Comparison of ENCODE assay signal across 1 cellular context in the genomic region with DNA sequence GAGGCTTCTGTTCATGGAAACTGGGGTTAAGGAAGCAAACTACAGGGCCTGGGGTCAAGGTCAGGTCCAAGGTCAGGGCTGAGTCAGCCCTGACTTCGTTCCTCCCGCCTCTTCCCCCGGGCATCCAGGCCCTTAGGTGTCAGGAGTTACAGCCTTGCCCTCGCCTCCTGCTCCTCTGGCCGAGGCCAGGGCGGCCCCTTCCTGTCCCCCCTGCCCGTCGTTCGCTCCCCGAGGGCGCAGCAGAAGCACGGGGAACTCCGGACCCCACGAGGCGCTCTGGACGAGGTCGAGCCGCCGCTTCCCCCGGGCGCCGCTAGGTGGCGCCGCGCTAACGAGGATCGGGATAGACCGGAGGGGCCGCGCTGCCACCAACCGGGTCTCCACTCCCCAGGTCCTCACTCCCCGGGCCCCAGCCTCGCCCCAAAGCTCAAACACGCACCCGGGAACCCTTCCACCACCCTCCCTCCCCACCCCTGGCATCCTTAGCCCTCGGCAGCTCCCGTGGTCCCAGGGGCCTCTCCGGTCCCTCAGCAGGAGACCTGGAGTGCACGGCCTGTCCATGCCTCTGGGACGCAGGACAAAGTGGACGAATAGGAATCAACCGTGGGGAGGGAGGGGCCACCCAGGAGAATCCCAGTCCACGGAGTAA.
A peak's percentile ranks its signal among the peaks of the same experiment; 100 is the strongest.
TF ChIP-seq lines count a peak whose summit lies in the region.

No MANE protein-coding gene starts in this region.

TF ChIP-seq in HepG2, 621 proteins besides CTCF, POLR2A, EP300 and RAD21 (continued from another document and continues in another):
- TF ChIP-seq, protein P1, sequence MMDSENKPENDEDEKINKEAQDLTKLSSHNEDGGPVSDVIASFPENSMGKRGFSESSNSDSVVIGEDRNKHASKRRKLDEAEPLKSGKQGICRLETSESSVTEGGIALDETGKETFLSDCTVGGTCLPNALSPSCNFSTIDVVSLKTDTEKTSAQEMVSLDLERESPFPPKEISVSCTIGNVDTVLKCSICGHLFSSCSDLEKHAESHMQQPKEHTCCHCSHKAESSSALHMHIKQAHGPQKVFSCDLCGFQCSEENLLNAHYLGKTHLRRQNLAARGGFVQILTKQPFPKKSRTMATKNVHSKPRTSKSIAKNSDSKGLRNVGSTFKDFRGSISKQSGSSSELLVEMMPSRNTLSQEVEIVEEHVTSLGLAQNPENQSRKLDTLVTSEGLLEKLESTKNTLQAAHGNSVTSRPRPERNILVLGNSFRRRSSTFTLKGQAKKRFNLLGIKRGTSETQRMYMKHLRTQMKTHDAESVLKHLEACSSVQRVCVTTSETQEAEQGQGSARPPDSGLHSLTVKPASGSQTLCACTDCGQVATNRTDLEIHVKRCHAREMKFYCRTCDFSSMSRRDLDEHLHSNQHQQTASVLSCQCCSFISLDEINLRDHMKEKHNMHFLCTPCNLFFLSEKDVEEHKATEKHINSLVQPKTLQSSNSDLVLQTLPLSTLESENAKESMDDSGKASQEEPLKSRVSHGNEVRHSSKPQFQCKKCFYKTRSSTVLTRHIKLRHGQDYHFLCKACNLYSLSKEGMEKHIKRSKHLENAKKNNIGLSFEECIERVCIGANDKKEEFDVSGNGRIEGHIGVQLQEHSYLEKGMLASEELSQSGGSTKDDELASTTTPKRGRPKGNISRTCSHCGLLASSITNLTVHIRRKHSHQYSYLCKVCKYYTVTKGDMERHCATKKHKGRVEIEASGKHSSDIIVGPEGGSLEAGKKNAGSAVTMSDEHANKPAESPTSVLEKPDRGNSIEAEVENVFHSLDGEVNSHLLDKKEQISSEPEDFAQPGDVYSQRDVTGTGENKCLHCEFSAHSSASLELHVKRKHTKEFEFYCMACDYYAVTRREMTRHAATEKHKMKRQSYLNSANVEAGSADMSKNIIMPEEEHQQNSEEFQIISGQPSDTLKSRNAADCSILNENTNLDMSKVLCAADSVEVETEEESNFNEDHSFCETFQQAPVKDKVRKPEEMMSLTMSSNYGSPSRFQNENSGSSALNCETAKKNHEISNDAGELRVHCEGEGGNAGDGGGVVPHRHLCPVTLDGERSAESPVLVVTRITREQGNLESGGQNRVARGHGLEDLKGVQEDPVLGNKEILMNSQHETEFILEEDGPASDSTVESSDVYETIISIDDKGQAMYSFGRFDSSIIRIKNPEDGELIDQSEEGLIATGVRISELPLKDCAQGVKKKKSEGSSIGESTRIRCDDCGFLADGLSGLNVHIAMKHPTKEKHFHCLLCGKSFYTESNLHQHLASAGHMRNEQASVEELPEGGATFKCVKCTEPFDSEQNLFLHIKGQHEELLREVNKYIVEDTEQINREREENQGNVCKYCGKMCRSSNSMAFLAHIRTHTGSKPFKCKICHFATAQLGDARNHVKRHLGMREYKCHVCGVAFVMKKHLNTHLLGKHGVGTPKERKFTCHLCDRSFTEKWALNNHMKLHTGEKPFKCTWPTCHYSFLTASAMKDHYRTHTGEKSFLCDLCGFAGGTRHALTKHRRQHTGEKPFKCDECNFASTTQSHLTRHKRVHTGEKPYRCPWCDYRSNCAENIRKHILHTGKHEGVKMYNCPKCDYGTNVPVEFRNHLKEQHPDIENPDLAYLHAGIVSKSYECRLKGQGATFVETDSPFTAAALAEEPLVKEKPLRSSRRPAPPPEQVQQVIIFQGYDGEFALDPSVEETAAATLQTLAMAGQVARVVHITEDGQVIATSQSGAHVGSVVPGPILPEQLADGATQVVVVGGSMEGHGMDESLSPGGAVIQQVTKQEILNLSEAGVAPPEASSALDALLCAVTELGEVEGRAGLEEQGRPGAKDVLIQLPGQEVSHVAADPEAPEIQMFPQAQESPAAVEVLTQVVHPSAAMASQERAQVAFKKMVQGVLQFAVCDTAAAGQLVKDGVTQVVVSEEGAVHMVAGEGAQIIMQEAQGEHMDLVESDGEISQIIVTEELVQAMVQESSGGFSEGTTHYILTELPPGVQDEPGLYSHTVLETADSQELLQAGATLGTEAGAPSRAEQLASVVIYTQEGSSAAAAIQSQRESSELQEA (CRISPR knock-in tag; IDR thresholded peaks at IDR 0.05; ENCODE audit: not compliant biosample characterization): no peak
- TF ChIP-seq ZNF101 (CRISPR knock-in tag; IDR thresholded peaks at IDR 0.05; ENCODE audit: borderline replicate concordance, low read depth): no peak
- no peak for TF ChIP-seq NFRKB (IDR thresholded peaks at IDR 0.05)
- TF ChIP-seq ZNF713 (CRISPR knock-in tag; IDR thresholded peaks at IDR 0.05): no peak
- no peak for TF ChIP-seq ZNF672 (CRISPR knock-in tag; IDR thresholded peaks at IDR 0.05)
- TF ChIP-seq, protein P2, sequence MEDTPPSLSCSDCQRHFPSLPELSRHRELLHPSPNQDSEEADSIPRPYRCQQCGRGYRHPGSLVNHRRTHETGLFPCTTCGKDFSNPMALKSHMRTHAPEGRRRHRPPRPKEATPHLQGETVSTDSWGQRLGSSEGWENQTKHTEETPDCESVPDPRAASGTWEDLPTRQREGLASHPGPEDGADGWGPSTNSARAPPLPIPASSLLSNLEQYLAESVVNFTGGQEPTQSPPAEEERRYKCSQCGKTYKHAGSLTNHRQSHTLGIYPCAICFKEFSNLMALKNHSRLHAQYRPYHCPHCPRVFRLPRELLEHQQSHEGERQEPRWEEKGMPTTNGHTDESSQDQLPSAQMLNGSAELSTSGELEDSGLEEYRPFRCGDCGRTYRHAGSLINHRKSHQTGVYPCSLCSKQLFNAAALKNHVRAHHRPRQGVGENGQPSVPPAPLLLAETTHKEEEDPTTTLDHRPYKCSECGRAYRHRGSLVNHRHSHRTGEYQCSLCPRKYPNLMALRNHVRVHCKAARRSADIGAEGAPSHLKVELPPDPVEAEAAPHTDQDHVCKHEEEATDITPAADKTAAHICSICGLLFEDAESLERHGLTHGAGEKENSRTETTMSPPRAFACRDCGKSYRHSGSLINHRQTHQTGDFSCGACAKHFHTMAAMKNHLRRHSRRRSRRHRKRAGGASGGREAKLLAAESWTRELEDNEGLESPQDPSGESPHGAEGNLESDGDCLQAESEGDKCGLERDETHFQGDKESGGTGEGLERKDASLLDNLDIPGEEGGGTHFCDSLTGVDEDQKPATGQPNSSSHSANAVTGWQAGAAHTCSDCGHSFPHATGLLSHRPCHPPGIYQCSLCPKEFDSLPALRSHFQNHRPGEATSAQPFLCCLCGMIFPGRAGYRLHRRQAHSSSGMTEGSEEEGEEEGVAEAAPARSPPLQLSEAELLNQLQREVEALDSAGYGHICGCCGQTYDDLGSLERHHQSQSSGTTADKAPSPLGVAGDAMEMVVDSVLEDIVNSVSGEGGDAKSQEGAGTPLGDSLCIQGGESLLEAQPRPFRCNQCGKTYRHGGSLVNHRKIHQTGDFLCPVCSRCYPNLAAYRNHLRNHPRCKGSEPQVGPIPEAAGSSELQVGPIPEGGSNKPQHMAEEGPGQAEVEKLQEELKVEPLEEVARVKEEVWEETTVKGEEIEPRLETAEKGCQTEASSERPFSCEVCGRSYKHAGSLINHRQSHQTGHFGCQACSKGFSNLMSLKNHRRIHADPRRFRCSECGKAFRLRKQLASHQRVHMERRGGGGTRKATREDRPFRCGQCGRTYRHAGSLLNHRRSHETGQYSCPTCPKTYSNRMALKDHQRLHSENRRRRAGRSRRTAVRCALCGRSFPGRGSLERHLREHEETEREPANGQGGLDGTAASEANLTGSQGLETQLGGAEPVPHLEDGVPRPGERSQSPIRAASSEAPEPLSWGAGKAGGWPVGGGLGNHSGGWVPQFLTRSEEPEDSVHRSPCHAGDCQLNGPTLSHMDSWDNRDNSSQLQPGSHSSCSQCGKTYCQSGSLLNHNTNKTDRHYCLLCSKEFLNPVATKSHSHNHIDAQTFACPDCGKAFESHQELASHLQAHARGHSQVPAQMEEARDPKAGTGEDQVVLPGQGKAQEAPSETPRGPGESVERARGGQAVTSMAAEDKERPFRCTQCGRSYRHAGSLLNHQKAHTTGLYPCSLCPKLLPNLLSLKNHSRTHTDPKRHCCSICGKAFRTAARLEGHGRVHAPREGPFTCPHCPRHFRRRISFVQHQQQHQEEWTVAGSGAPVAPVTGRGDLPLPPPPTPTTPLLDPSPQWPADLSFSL (CRISPR knock-in tag; IDR thresholded peaks at IDR 0.05): no peak
- no peak for TF ChIP-seq NR3C1 (CRISPR knock-in tag; IDR thresholded peaks at IDR 0.05)
- no peak for TF ChIP-seq FOXA3 (CRISPR knock-in tag; IDR thresholded peaks at IDR 0.05)
- TF ChIP-seq, protein P3, sequence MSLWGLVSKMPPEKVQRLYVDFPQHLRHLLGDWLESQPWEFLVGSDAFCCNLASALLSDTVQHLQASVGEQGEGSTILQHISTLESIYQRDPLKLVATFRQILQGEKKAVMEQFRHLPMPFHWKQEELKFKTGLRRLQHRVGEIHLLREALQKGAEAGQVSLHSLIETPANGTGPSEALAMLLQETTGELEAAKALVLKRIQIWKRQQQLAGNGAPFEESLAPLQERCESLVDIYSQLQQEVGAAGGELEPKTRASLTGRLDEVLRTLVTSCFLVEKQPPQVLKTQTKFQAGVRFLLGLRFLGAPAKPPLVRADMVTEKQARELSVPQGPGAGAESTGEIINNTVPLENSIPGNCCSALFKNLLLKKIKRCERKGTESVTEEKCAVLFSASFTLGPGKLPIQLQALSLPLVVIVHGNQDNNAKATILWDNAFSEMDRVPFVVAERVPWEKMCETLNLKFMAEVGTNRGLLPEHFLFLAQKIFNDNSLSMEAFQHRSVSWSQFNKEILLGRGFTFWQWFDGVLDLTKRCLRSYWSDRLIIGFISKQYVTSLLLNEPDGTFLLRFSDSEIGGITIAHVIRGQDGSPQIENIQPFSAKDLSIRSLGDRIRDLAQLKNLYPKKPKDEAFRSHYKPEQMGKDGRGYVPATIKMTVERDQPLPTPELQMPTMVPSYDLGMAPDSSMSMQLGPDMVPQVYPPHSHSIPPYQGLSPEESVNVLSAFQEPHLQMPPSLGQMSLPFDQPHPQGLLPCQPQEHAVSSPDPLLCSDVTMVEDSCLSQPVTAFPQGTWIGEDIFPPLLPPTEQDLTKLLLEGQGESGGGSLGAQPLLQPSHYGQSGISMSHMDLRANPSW (CRISPR knock-in tag; IDR thresholded peaks at IDR 0.05; ENCODE audit: borderline replicate concordance): no peak
- no peak for TF ChIP-seq PCBP1 (IDR thresholded peaks at IDR 0.05; ENCODE audit: borderline replicate concordance, low read depth, low read length)
- TF ChIP-seq DMAP1 (CRISPR knock-in tag; IDR thresholded peaks at IDR 0.05): peak; percentile 30; the same call in 1 of the 2 replicates
- peak; percentile 72 for TF ChIP-seq XRCC5 (optimal IDR thresholded peaks at IDR 0.05; ENCODE audit: low read length)
- no peak for TF ChIP-seq MAFG (CRISPR knock-in tag; IDR thresholded peaks at IDR 0.05)
- 0 out of 2 replicates have a peak, but pooled peaks have one; percentile 48 for TF ChIP-seq ZNF280D (CRISPR knock-in tag; IDR thresholded peaks at IDR 0.05)
- TF ChIP-seq ZNF678 (CRISPR knock-in tag; IDR thresholded peaks at IDR 0.05): no peak
- TF ChIP-seq IRF2 (CRISPR knock-in tag; IDR thresholded peaks at IDR 0.05): no peak
- TF ChIP-seq FOXK2 (IDR thresholded peaks at IDR 0.05): no peak
- no peak for TF ChIP-seq ZNF709 (CRISPR knock-in tag; IDR thresholded peaks at IDR 0.05)
- TF ChIP-seq TCF12 (IDR thresholded peaks at IDR 0.05): no peak
- TF ChIP-seq TCF12 (CRISPR knock-in tag; IDR thresholded peaks at IDR 0.05): no peak
- TF ChIP-seq ZEB1 (IDR thresholded peaks at IDR 0.05; ENCODE audit: insufficient replicate concordance, low read depth): no peak
- 0 out of 2 replicates have a peak, but pooled peaks have one; percentile 25 for TF ChIP-seq HIVEP1 (CRISPR knock-in tag; IDR thresholded peaks at IDR 0.05)
- no peak for TF ChIP-seq KAT7 (CRISPR knock-in tag; IDR thresholded peaks at IDR 0.05; ENCODE audit: borderline replicate concordance)
- TF ChIP-seq ZNF792 (CRISPR knock-in tag; IDR thresholded peaks at IDR 0.05): no peak
- TF ChIP-seq SYNCRIP (IDR thresholded peaks at IDR 0.05; ENCODE audit: insufficient read depth, low read depth, low read length): no peak
- TF ChIP-seq NAIF1 (CRISPR knock-in tag; IDR thresholded peaks at IDR 0.05; ENCODE audit: borderline replicate concordance): no peak
- no peak for TF ChIP-seq HHEX (CRISPR knock-in tag; IDR thresholded peaks at IDR 0.05)
- TF ChIP-seq NR2F2 (IDR thresholded peaks at IDR 0.05; ENCODE audit: borderline replicate concordance, low read depth): no peak; the same call in 1 of the 2 replicates
- peak; percentile 78; the same call in 1 of the 2 replicates for TF ChIP-seq KDM3A (CRISPR knock-in tag; IDR thresholded peaks at IDR 0.05; ENCODE audit: low read depth)
- no peak for TF ChIP-seq ZFP62 (CRISPR knock-in tag; IDR thresholded peaks at IDR 0.05)
- no peak for TF ChIP-seq MXI1 (IDR thresholded peaks at IDR 0.05; ENCODE audit: borderline replicate concordance, low read depth, low read length)
- peak; percentile 94 for TF ChIP-seq STAG1 (CRISPR knock-in tag; IDR thresholded peaks at IDR 0.05)
